24 cellular contexts compared by ENCODE assay signal in genomic region chr9:106872641-106873040, GRCh38. TPM values are rescaled to one million over a fixed set of nuclear protein-coding genes. Genes with fewer than 3 reads are reported as not detected.
DNase-seq lines count a peak whose midpoint lies in the region; ATAC-seq, FAIRE-seq and TF ChIP-seq lines count a peak whose summit lies in the region.
"Had no signal": no experiment of that assay in that cellular context is flagged by ENCODE, and none has a peak within 500 bp of the region (broad histone marks: within the 10 kb centered on the region; RNA-seq: fewer than 3 reads in every experiment).

No MANE protein-coding gene starts in this region.

- H3K36me3 ChIP-seq in GM23338 (ENCODE audit: insufficient read depth) (no peaks in the 10 kb centered on the region), trophoblast cell (ENCODE audit: control insufficient read depth in 1 of 2, insufficient read depth in 2 of 2, low read length in 2 of 2) (peaks cover 0 to 3% of the 10 kb centered on the region in 2 experiments)
- H3K36me3 ChIP-seq: BLaER1 treated with 17β-estradiol and CSF1 and Interleukin-3, amounts not matched to agents 10 nM and 100 nM had no signal

- no peak overlapping the region for H2BK12ac ChIP-seq in trophoblast cell (ENCODE audit: low read length)

- no peaks in the 10 kb centered on the region for H3K9me3 ChIP-seq in trophoblast cell (ENCODE audit: insufficient read depth, low read depth, low read length)
- H3K9me3 ChIP-seq: BLaER1 treated with 17β-estradiol and CSF1 and Interleukin-3, amounts not matched to agents 10 nM and 100 nM had no signal

- no peak overlapping the region for H3K4me3 ChIP-seq in GM23338
- no peak overlapping the region for H3K4me3 ChIP-seq in trophoblast cell (ENCODE audit: low read depth, low read length)
- H3K4me3 ChIP-seq: BLaER1 treated with 17β-estradiol and CSF1 and Interleukin-3, amounts not matched to agents 10 nM and 100 nM; PC-9 had no signal

- H3K4me2 ChIP-seq in GM23338 (no peak overlapping the region), trophoblast cell (ENCODE audit: low read length) (no peak overlapping the region)
- H3K4me2 ChIP-seq: BLaER1 treated with 17β-estradiol and CSF1 and Interleukin-3, amounts not matched to agents 10 nM and 100 nM; KMS-11; PC-9 had no signal

- no peak for TF ChIP-seq CTCF in GM23338 (conservative IDR thresholded peaks at IDR 0.05; ENCODE audit: low read depth in 2 of 2)

- peak overlapping the region; percentile 19 for H3K4ac ChIP-seq in trophoblast cell (ENCODE audit: low read depth, low read length)

- no peak overlapping the region for H3K23ac ChIP-seq in trophoblast cell (ENCODE audit: low read length)

- H3K27ac Mint-ChIP-seq in GM23338 = no peak overlapping the region
- H3K27ac Mint-ChIP-seq: CD4-positive, alpha-beta T cell; IgD-negative memory B cell had no signal

- H3K79me1 ChIP-seq in trophoblast cell (ENCODE audit: low read length) = no peaks in the 10 kb centered on the region

- no peak overlapping the region for H2BK120ac ChIP-seq in trophoblast cell (ENCODE audit: insufficient read depth, low read length, poor library complexity)

- peaks cover 97% of the 10 kb centered on the region for H3K4me1 Mint-ChIP-seq in GM23338
- H3K4me1 Mint-ChIP-seq: IgD-negative memory B cell had no signal

- no CpG with 5 or more reads among the region's 5 CpGs for WGBS in trophoblast cell (ENCODE audit: extremely low coverage, insufficient coverage, insufficient read length)

- H3K79me2 ChIP-seq in GM23338 (replicated peaks; ENCODE audit: insufficient read depth) (peaks cover 100% of the 10 kb centered on the region), trophoblast cell (ENCODE audit: control insufficient read depth, insufficient read depth, low read length, poor library complexity) (peaks cover 10% of the 10 kb centered on the region)

- 0 out of 2 replicates have a peak overlapping the region, but pooled peaks have one; percentile 10 for H3K27ac ChIP-seq in GM23338 (ENCODE audit: low read depth)
- no peak overlapping the region for H3K27ac ChIP-seq in trophoblast cell (ENCODE audit: low read depth, low read length)
- H3K27ac ChIP-seq: BLaER1 treated with 17β-estradiol and CSF1 and Interleukin-3, amounts not matched to agents 10 nM and 100 nM; KMS-11; PC-9 had no signal

- H3K4me1 ChIP-seq in GM23338 (ENCODE audit: insufficient read depth) (peaks cover 95% of the 10 kb centered on the region), trophoblast cell (ENCODE audit: control insufficient read depth in 1 of 2, insufficient read depth in 2 of 2, low read length in 2 of 2) (peaks cover 9 to 13% of the 10 kb centered on the region in 2 experiments)

- H3K14ac ChIP-seq in trophoblast cell (ENCODE audit: low read length) = no peak overlapping the region

- H3K9ac ChIP-seq in trophoblast cell (ENCODE audit: low read length) = no peak overlapping the region
- H3K9ac ChIP-seq: BLaER1 treated with 17β-estradiol and CSF1 and Interleukin-3, amounts not matched to agents 10 nM and 100 nM; KMS-11 had no signal

- no peak overlapping the region for H3K4me3 Mint-ChIP-seq in GM23338
- H3K4me3 Mint-ChIP-seq: CD4-positive, alpha-beta T cell; IgD-negative memory B cell had no signal

- DNase-seq in GM23338 (ENCODE audit: low spot score) (no peak), fibroblast of gingiva (ENCODE audit: low read depth) (peak; percentile 21), trophoblast cell (no peak), H54 (ENCODE audit: insufficient read length, low spot score) (no peak), medulla oblongata (ENCODE audit: extremely low spot score) (no peak)
- DNase-seq: AML-193; CD4-positive, alpha-beta T cell; NCI-H1048; NCI-H1417; NCI-H1694; NCI-H2029 treated with DMSO at 0.1 percent for 48 hours; NCI-H2227 treated with DMSO at 0.1 percent for 48 hours; NCI-H526 treated with DMSO at 0.1 percent for 48 hours; PC-9; RPMI8226; SHP77 had no signal

- H4K20me1 ChIP-seq in GM23338 (replicated peaks; ENCODE audit: insufficient read depth) = peaks cover 26% of the 10 kb centered on the region; the same call in 1 of the 2 replicates
- H4K20me1 ChIP-seq: BLaER1 treated with 17β-estradiol and CSF1 and Interleukin-3, amounts not matched to agents 10 nM and 100 nM had no signal

- no peak overlapping the region for H3K18ac ChIP-seq in trophoblast cell (ENCODE audit: low read length)

- H2AK5ac ChIP-seq in trophoblast cell (ENCODE audit: low read length) = no peak overlapping the region

- H3K27me3 ChIP-seq in GM23338 (ENCODE audit: insufficient read depth) (no peaks in the 10 kb centered on the region), trophoblast cell (ENCODE audit: insufficient read depth, low read length) (no peaks in the 10 kb centered on the region)
- H3K27me3 ChIP-seq: BLaER1 treated with 17β-estradiol and CSF1 and Interleukin-3, amounts not matched to agents 10 nM and 100 nM had no signal

- H3K27me3 Mint-ChIP-seq in GM23338 (ENCODE audit: insufficient read depth, low read depth, poor library complexity) = peaks cover 2% of the 10 kb centered on the region
- H3K27me3 Mint-ChIP-seq: CD4-positive, alpha-beta T cell had no signal

- no peak for FAIRE-seq in H54 (lab: Jason Lieb, UNC)
- FAIRE-seq: A204.1, D721Med, G401.6 had no signal

- peaks cover 28% of the 10 kb centered on the region; the same call in 2 of the 3 replicates for H3K36me3 Mint-ChIP-seq in GM23338 (ENCODE audit: low read depth)
- H3K36me3 Mint-ChIP-seq: IgD-negative memory B cell had no signal

- no peaks in the 10 kb centered on the region for H3K9me2 ChIP-seq in GM23338 (ENCODE audit: insufficient read depth)

- H2BK5ac ChIP-seq in trophoblast cell (ENCODE audit: low read depth, low read length, poor library complexity) = no peak overlapping the region

- no peak for TF ChIP-seq POLR2A in H54 (IDR thresholded peaks at IDR 0.05; ENCODE audit: low read depth, low read length)

- no peak for ATAC-seq in GM23338
- no peak for ATAC-seq in HG03045 (IDR thresholded peaks at IDR 0.05; ENCODE audit: unreplicated experiment)
- ATAC-seq in HG03280 (IDR thresholded peaks at IDR 0.05; ENCODE audit: unreplicated experiment) = no peak

- no peak overlapping the region for H4K91ac ChIP-seq in trophoblast cell (ENCODE audit: low read depth, low read length)

- no peak overlapping the region for H4K12ac ChIP-seq in trophoblast cell (ENCODE audit: low read depth, low read length)

- H2AFZ ChIP-seq in GM23338 (no peak overlapping the region), trophoblast cell (ENCODE audit: insufficient read depth, low read length, poor library complexity) (no peak overlapping the region)
- H2AFZ ChIP-seq: PC-9 had no signal

- no peak overlapping the region for H4K8ac ChIP-seq in trophoblast cell (ENCODE audit: low read depth, low read length)

- no peaks in the 10 kb centered on the region for H3F3A ChIP-seq in GM23338 (replicated peaks; ENCODE audit: low read depth)

- H3K9me3 Mint-ChIP-seq in GM23338 = no peaks in the 10 kb centered on the region
- H3K9me3 Mint-ChIP-seq: CD4-positive, alpha-beta T cell; IgD-negative memory B cell had no signal

TF ChIP-seq in GM23338, 12 proteins besides CTCF, POLR2A, EP300 and RAD21:
- TF ChIP-seq ZNF114 (CRISPR knock-in tag; IDR thresholded peaks at IDR 0.05) = no peak
- TF ChIP-seq EZH2phosphoT487 (IDR thresholded peaks at IDR 0.05; ENCODE audit: unreplicated experiment) = no peak
- no peak for TF ChIP-seq STAT1 (IDR thresholded peaks at IDR 0.05; ENCODE audit: unreplicated experiment)
- TF ChIP-seq EZH2 (IDR thresholded peaks at IDR 0.05; ENCODE audit: low read depth, unreplicated experiment) = no peak

RNA-seq across cellular contexts. Expression of gene ZNF462, which starts 9.7 kb away (rescaled TPM):
- total RNA-seq in GM23338 (2014; rRNA removed; shearing (Covaris generic)) = 87.8 and 101 TPM in 2 replicates
- 31.1 and 40.0 TPM in 2 replicates for polyA plus RNA-seq in GM23338 (2016; fragmentation: Nextera tagmentation; extraction: Ambion mirVana)
- polyA plus RNA-seq in trophoblast cell (2013) = 20.2 and 22.5 TPM in 2 replicates
- polyA plus RNA-seq: IgD-negative memory B cell had no signal
